Comparison of ENCODE assay signal across 1 cellular context in the genomic region with DNA sequence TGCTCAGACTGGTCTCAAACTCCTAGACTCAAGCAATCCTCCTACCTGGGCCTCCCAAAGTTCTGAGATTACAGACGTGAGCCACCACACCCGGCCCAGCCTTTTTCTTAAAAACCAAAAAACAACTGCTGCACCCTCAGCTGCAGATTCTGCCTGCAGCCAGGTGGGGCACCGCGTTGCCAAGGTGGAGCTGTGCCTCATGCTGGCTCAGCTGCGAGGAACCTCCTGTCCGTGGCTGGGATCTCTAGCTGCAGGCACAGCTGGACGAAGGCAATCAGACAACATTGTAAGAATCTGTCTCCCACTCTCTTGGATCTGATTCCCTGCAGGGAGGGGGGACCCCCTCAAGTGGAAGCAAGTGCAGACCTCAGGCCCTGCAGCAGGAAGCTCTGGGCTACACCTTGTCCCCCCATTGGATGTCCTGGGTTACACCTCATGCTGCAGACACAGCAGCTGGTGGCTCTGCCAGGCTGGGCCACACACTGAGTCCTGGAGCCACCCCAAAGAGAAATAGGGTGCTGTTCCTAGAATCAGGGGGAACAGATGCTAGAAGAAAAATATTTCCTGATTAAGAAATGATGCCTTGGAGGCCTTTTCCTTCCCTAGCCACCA.
TF ChIP-seq lines count a peak whose summit lies in the region.

No MANE protein-coding gene starts in this region.

TF ChIP-seq in SK-N-SH treated with all-trans-retinoic acid at 6 μM for 48 hours, 23 proteins besides CTCF, POLR2A, EP300 and RAD21 (continued from another document):
- TF ChIP-seq GLIS3 (CRISPR knock-in tag; IDR thresholded peaks at IDR 0.05) (no peak), ZFP30 (CRISPR knock-in tag; IDR thresholded peaks at IDR 0.05) (no peak), ISL1 (CRISPR knock-in tag; IDR thresholded peaks at IDR 0.05) (no peak)
